In the genomic region with DNA sequence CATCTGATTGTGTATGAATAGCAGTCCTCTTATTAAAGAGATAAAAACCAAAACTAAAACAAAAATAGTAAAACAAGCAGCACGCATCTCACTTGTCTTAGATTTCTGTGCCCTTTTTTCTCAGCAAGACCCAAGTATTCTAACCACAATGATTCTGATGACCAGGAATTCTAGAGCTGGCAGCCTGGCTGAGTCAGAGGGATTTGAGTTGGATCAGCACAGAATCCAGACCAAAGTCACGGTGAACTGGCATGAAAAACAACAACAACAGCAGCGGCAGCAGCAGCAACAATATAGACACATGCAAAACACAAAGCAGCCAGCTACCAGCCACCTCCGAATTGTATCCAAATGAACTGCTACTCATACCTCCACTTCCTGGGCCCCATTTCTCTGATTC, we compare ENCODE assay signal across 17 cellular contexts.
DNase-seq lines count a peak whose midpoint lies in the region; ATAC-seq, FAIRE-seq and TF ChIP-seq lines count a peak whose summit lies in the region.
"Had no signal": no experiment of that assay in that cellular context is flagged by ENCODE, and none has a peak within 500 bp of the region (broad histone marks: within the 10 kb centered on the region; RNA-seq: fewer than 3 reads in every experiment).

No MANE protein-coding gene starts in this region.

- H2BK12ac ChIP-seq in H1 (ENCODE audit: low read depth, low read length), result peak overlapping the region; percentile 87; the same call in 1 of the 2 replicates

- H2AFZ ChIP-seq in H1 (ENCODE audit: low read length) (peak overlapping the region; percentile 75; the same call in 1 of the 2 replicates), osteoblast (ENCODE audit: low read length) (peak overlapping the region; percentile 54)

- H3K27me3 ChIP-seq in H1 (replicated peaks in 1 of 4; ENCODE audit: control insufficient read depth in 3 of 4, extremely low read depth in 1 of 4, insufficient read depth in 3 of 4, low read length in 3 of 4), result no peaks in the 10 kb centered on the region
- no peaks in the 10 kb centered on the region for H3K27me3 ChIP-seq in osteoblast (ENCODE audit: insufficient read depth, low read length)
- H3K27me3 ChIP-seq: heart left ventricle, ovary had no signal

- H3K23me2 ChIP-seq in H1 (ENCODE audit: low read depth, low read length), result no peaks in the 10 kb centered on the region; the same call in 1 of the 2 replicates

- no peak overlapping the region for H3K14ac ChIP-seq in H1 (ENCODE audit: insufficient read length)

- no peak overlapping the region for H3K4ac ChIP-seq in H1 (replicated peaks; ENCODE audit: insufficient read length, low read depth, low read length)

- TF ChIP-seq RAD21 in H1 (IDR thresholded peaks at IDR 0.05 in 1 of 2, conservative IDR thresholded peaks at IDR 0.05 in 1 of 2; ENCODE audit: low read depth in 2 of 2, low read length in 2 of 2), result no peak

- no peaks in the 10 kb centered on the region for H3K79me1 ChIP-seq in H1 (ENCODE audit: low read depth, low read length)

- peaks cover under 1% of the 10 kb centered on the region for H3K9me3 Mint-ChIP-seq in type B pancreatic cell
- H3K9me3 Mint-ChIP-seq in activated T-helper 2 cell treated with anti-CD3 and anti-CD28 coated beads, Interferon-gamma antibody, Interleukin-2, Interleukin-4, amounts not matched to agents 10 μg/mL and 5 μg/mL and 100 μg/mL, durations not matched to agents 14 hours and 24 hours and 36 hours, result peaks cover 8% of the 10 kb centered on the region

- H2BK15ac ChIP-seq in H1 (ENCODE audit: low read length), result no peak overlapping the region; the same call in 1 of the 2 replicates

- H4K91ac ChIP-seq in H1 (replicated peaks; ENCODE audit: insufficient read length, low read length), result no peak overlapping the region

- H3K4me1 ChIP-seq in H1 (replicated peaks in 1 of 4; ENCODE audit: control insufficient read depth in 3 of 4, insufficient read depth in 4 of 4, low read length in 3 of 4), result peaks cover 2 to 11% (median 5%) of the 10 kb centered on the region in 4 experiments; a peak in 6 of 7 replicates
- H3K4me1 ChIP-seq in osteoblast (ENCODE audit: insufficient read depth, low read length), result peaks cover 13% of the 10 kb centered on the region
- H3K4me1 ChIP-seq: heart left ventricle, lower lobe of right lung had no signal

- no peak overlapping the region for H3K18ac ChIP-seq in H1 (ENCODE audit: extremely low read depth, low read length)

- intact Hi-C loops in activated T-helper 2 cell treated with anti-CD3 and anti-CD28 coated beads, Interferon-gamma antibody, Interleukin-2, Interleukin-4, amounts not matched to agents 10 μg/mL and 5 μg/mL and 100 μg/mL, durations not matched to agents 14 hours and 24 hours and 36 hours (cut with micrococcal nuclease), result no loop called here

- H3K4me1 Mint-ChIP-seq in type B pancreatic cell (ENCODE audit: unreplicated experiment), result peaks cover 10% of the 10 kb centered on the region
- H3K4me1 Mint-ChIP-seq in activated T-helper 2 cell treated with anti-CD3 and anti-CD28 coated beads, Interferon-gamma antibody, Interleukin-2, Interleukin-4, amounts not matched to agents 10 μg/mL and 5 μg/mL and 100 μg/mL, durations not matched to agents 14 hours and 24 hours and 36 hours (ENCODE audit: low read depth), result peaks cover 4% of the 10 kb centered on the region

- H2BK120ac ChIP-seq in H1 (replicated peaks; ENCODE audit: low read depth, low read length), result no peak overlapping the region

- H3K79me2 ChIP-seq in H1 (ENCODE audit: control insufficient read depth in 1 of 2, insufficient read depth in 2 of 2, low read length in 2 of 2), result no peaks in the 10 kb centered on the region
- H3K79me2 ChIP-seq in osteoblast (ENCODE audit: insufficient read depth, low read length), result no peaks in the 10 kb centered on the region

- H3K4me3 ChIP-seq in H1 (ENCODE audit: extremely low read depth in 1 of 4, insufficient read depth in 2 of 4, low read depth in 3 of 4, low read length in 4 of 4), result no peak overlapping the region
- H3K4me3 ChIP-seq in osteoblast (ENCODE audit: insufficient read depth, low read length), result peak overlapping the region; percentile 9
- H3K4me3 ChIP-seq: heart left ventricle, lower lobe of right lung, ovary had no signal

- H3K56ac ChIP-seq in H1 (replicated peaks; ENCODE audit: insufficient read length, low read depth, low read length), result no peak overlapping the region

- DNase-seq in ELR (ENCODE audit: low read depth), result peak; percentile 58
- DNase-seq in RCC 7860 (ENCODE audit: low spot score), result peak; percentile 72
- DNase-seq in H1 (ENCODE audit: low read depth in 1 of 2, low spot score in 2 of 2), result no peak
- peak; percentile 30 for DNase-seq in osteoblast (ENCODE audit: insufficient read length, low spot score, missing footprints)
- no peak for DNase-seq in type B pancreatic cell (ENCODE audit: extremely low spot score, unreplicated experiment)
- no peak for DNase-seq in activated T-helper 2 cell treated with anti-CD3 and anti-CD28 coated beads, Interferon-gamma antibody, Interleukin-2, Interleukin-4, amounts not matched to agents 10 μg/mL and 5 μg/mL and 100 μg/mL, durations not matched to agents 14 hours and 24 hours and 36 hours (ENCODE audit: low spot score)
- DNase-seq: activated effector memory CD4-positive, alpha-beta T cell treated with anti-CD3 and anti-CD28 coated beads, Interleukin-2, amount 50 U/mL, for 16 hours; GDM1; heart left ventricle; lower lobe of right lung; NCI-H446 treated with DMSO at 0.1 percent for 48 hours; ovary; SIG-M5 had no signal

- H4K8ac ChIP-seq in H1 (ENCODE audit: extremely low read depth, insufficient read depth, low read length), result no peak overlapping the region

- no peak overlapping the region for H3K4me2 ChIP-seq in H1 (ENCODE audit: insufficient read depth in 1 of 2, low read depth in 2 of 2, low read length in 2 of 2)
- H3K4me2 ChIP-seq in osteoblast (ENCODE audit: insufficient read depth, low read length), result peak overlapping the region; percentile 64

- no peak overlapping the region for H2BK20ac ChIP-seq in H1 (ENCODE audit: low read length)

- no peaks in the 10 kb centered on the region for H3K27me3 Mint-ChIP-seq in type B pancreatic cell
- peaks cover 69% of the 10 kb centered on the region for H3K27me3 Mint-ChIP-seq in activated T-helper 2 cell treated with anti-CD3 and anti-CD28 coated beads, Interferon-gamma antibody, Interleukin-2, Interleukin-4, amounts not matched to agents 10 μg/mL and 5 μg/mL and 100 μg/mL, durations not matched to agents 14 hours and 24 hours and 36 hours (ENCODE audit: low read depth)

- POLR2A ChIA-PET in H1 (lab: Charles Lee; ENCODE audit: partially characterized antibody), result interaction anchor here (0.7 kb wide), 1 partner anchor 146 kb away, joined by 3 read pairs; no protein-coding TSS in a partner anchor

- no peak overlapping the region for H3K9ac ChIP-seq in H1 (replicated peaks in 1 of 4; ENCODE audit: extremely low read depth in 1 of 4, low read depth in 3 of 4, low read length in 3 of 4)

- no peak overlapping the region for H4K5ac ChIP-seq in H1 (ENCODE audit: insufficient read length, low read depth, low read length)

- no peak overlapping the region for H3K27ac Mint-ChIP-seq in type B pancreatic cell
- H3K27ac Mint-ChIP-seq in activated T-helper 2 cell treated with anti-CD3 and anti-CD28 coated beads, Interferon-gamma antibody, Interleukin-2, Interleukin-4, amounts not matched to agents 10 μg/mL and 5 μg/mL and 100 μg/mL, durations not matched to agents 14 hours and 24 hours and 36 hours, result no peak overlapping the region
- H3K27ac Mint-ChIP-seq: stimulated activated effector memory CD8-positive, alpha-beta T cell treated with anti-CD3 and anti-CD28 coated beads, Interleukin-12 subunit alpha, Interleukin-12 subunit beta, amount 100 ng/mL, for 72 hours had no signal

- H3K36me3 ChIP-seq in H1 (ENCODE audit: control insufficient read depth in 2 of 4, insufficient read depth in 4 of 4, low read length in 3 of 4) (no peaks in the 10 kb centered on the region), osteoblast (ENCODE audit: insufficient read depth, low read length) (no peaks in the 10 kb centered on the region)
- H3K36me3 ChIP-seq: heart left ventricle, lower lobe of right lung, ovary had no signal

- H2AK5ac ChIP-seq in H1 (ENCODE audit: low read depth, low read length), result no peak overlapping the region

- H3K27ac ChIP-seq in H1 (ENCODE audit: low read depth, low read length) (no peak overlapping the region), osteoblast (ENCODE audit: low read depth, low read length) (peak overlapping the region; percentile 67)
- H3K27ac ChIP-seq: heart left ventricle, lower lobe of right lung, ovary had no signal

- H3K36me3 Mint-ChIP-seq in type B pancreatic cell, result no peaks in the 10 kb centered on the region
- peaks cover under 1% of the 10 kb centered on the region for H3K36me3 Mint-ChIP-seq in activated T-helper 2 cell treated with anti-CD3 and anti-CD28 coated beads, Interferon-gamma antibody, Interleukin-2, Interleukin-4, amounts not matched to agents 10 μg/mL and 5 μg/mL and 100 μg/mL, durations not matched to agents 14 hours and 24 hours and 36 hours (ENCODE audit: low read depth)
- H3K36me3 Mint-ChIP-seq: stimulated activated effector memory CD8-positive, alpha-beta T cell treated with anti-CD3 and anti-CD28 coated beads, Interleukin-12 subunit alpha, Interleukin-12 subunit beta, amount 100 ng/mL, for 72 hours had no signal

- TF ChIP-seq CTCF in H1 (IDR thresholded peaks at IDR 0.05; ENCODE audit: control extremely low read depth in 1 of 3, insufficient read depth in 1 of 3, low read depth in 1 of 3, low read length in 3 of 3) (no peak), osteoblast (IDR thresholded peaks at IDR 0.05; ENCODE audit: extremely low read depth, low read depth, low read length) (no peak), type B pancreatic cell (conservative IDR thresholded peaks at IDR 0.05) (no peak)

- CTCF ChIA-PET in H1 (lab: Charles Lee; ENCODE audit: partially characterized antibody), result interaction anchor here (1.1 to 3.8 kb wide), 2 partner anchors 12 to 400 kb away, joined by 4 to 31 read pairs; no protein-coding TSS in a partner anchor

- no peak for TF ChIP-seq EP300 in H1 (IDR thresholded peaks at IDR 0.05; ENCODE audit: borderline replicate concordance in 1 of 2, low read depth in 2 of 2, low read length in 2 of 2)

- ATAC-seq in HG03159 (IDR thresholded peaks at IDR 0.05; ENCODE audit: unreplicated experiment), result no peak
- ATAC-seq in GM21576 (IDR thresholded peaks at IDR 0.05; ENCODE audit: unreplicated experiment), result no peak
- ATAC-seq: heart left ventricle; lower lobe of right lung; stimulated activated effector memory CD8-positive, alpha-beta T cell treated with anti-CD3 and anti-CD28 coated beads, Interleukin-12 subunit alpha, Interleukin-12 subunit beta, amount 100 ng/mL, for 72 hours had no signal

- H3K9me3 ChIP-seq in H1 (ENCODE audit: insufficient read depth in 2 of 2, low read depth in 1 of 2, low read length in 1 of 2), result peaks cover under 1 to 5% of the 10 kb centered on the region in 2 experiments; a peak in 1 of 4 replicates
- H3K9me3 ChIP-seq in osteoblast (ENCODE audit: low read depth, low read length), result no peaks in the 10 kb centered on the region
- H3K9me3 ChIP-seq: ovary had no signal

- no peak overlapping the region; the same call in 1 of the 2 replicates for H2BK5ac ChIP-seq in H1 (ENCODE audit: low read depth, low read length)

- FAIRE-seq in RCC 7860 (lab: Jason Lieb, UNC) (peak; percentile 86), H1 (lab: Jason Lieb, UNC) (no peak)

- no peak overlapping the region for H3K4me3 Mint-ChIP-seq in type B pancreatic cell
- no peak overlapping the region for H3K4me3 Mint-ChIP-seq in activated T-helper 2 cell treated with anti-CD3 and anti-CD28 coated beads, Interferon-gamma antibody, Interleukin-2, Interleukin-4, amounts not matched to agents 10 μg/mL and 5 μg/mL and 100 μg/mL, durations not matched to agents 14 hours and 24 hours and 36 hours (ENCODE audit: low read depth)
- H3K4me3 Mint-ChIP-seq: CD14-positive monocyte; stimulated activated effector memory CD8-positive, alpha-beta T cell treated with anti-CD3 and anti-CD28 coated beads, Interleukin-12 subunit alpha, Interleukin-12 subunit beta, amount 100 ng/mL, for 72 hours had no signal

- TF ChIP-seq POLR2A in H1 (IDR thresholded peaks at IDR 0.05; ENCODE audit: control extremely low read depth in 1 of 2, low read depth in 2 of 2, low read length in 2 of 2), result no peak

- 55% methylated on average over 4 of the region's 4 CpGs; no CpG with 5 or more reads in 1 of the 2 experiments for WGBS in H1 (ENCODE audit: extremely low coverage in 1 of 2, insufficient coverage in 1 of 2, insufficient read length in 1 of 2, insufficient replicate concordance in 2 of 2, low coverage in 1 of 2, low lambda C conversion rate in 2 of 2, missing lambda C conversion rate in 1 of 2), 2 experiments

- H4K20me1 ChIP-seq in H1 (replicated peaks in 1 of 2; ENCODE audit: control insufficient read depth in 1 of 2, insufficient read depth in 2 of 2, low read length in 2 of 2), result no peaks in the 10 kb centered on the region
- no peaks in the 10 kb centered on the region for H4K20me1 ChIP-seq in osteoblast (ENCODE audit: insufficient read depth, low read length)

- no peak overlapping the region for H3K23ac ChIP-seq in H1 (ENCODE audit: insufficient read length)

Comparison
In these comparisons a context has a peak if more than half of its experiments do, and no peak if none do; other contexts are left out.
1. DNase-seq: peak in ELR (single experiment), RCC 7860 (single experiment) and osteoblast (single experiment); none in H1 (0 of 2), type B pancreatic cell (single experiment) and activated T-helper 2 cell treated with anti-CD3 and anti-CD28 coated beads, Interferon-gamma antibody, Interleukin-2, Interleukin-4, amounts not matched to agents 10 μg/mL and 5 μg/mL and 100 μg/mL, durations not matched to agents 14 hours and 24 hours and 36 hours (single experiment).